Comparison of ENCODE assay signal across 8 cellular contexts in the genomic region with DNA sequence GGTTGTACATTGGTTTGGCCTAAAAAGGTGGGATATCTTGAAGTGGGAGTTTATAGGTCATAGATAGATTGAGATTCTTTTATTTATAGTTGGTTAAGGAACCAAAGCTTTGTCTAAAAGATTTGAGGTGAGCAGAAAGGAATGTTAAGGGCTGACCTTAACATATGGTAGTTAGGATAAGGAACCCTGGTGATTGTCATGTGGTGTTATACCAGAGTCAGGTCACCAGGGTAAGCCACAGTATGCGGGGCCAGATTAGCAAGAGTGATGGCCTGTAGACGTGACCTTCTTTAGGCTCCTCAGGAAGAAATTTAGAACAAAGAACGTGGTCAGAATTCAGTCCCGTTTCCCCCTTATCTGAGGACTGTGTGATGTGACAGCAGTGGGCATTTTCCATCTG.
"Had no signal": no experiment of that assay in that cellular context is flagged by ENCODE, and none has a peak within 500 bp of the region (broad histone marks: within the 10 kb centered on the region; RNA-seq: fewer than 3 reads in every experiment).

No MANE protein-coding gene starts in this region.

- DNase-seq: GDM1, GF-D8 had no signal

- H3K4me3 ChIP-seq: GM12878 had no signal

- FAIRE-seq: G401.6, GM12878, GM12891, GM12892, GM18507, GM19239 had no signal

- ATAC-seq: GM12878 had no signal
